Comparison of ENCODE assay signal across 15 cellular contexts in the genomic region with DNA sequence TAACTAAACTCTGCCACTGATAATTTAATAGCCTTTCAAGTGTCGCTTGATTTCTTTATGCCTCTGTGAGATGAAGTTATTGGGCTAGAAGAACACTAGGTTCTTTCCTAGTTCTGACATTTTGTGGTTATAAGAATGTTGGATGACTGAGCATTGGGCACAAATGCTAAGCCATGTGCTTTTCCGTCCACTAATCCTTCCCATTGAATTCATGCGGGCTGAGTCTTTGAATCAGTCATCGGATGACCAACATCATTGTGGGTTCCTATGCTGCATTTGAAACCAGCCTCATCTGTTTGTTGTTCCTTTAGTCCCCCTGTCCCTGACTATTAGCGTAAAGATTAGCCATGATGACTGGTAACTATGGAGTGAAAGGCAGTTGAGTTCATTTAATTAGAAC.
A peak's percentile ranks its signal among the peaks of the same experiment; 100 is the strongest.
DNase-seq lines count a peak whose midpoint lies in the region; ATAC-seq, FAIRE-seq and TF ChIP-seq lines count a peak whose summit lies in the region.
"Had no signal": no experiment of that assay in that cellular context is flagged by ENCODE, and none has a peak within 500 bp of the region (broad histone marks: within the 10 kb centered on the region; RNA-seq: fewer than 3 reads in every experiment).

No MANE protein-coding gene starts in this region.

- intact Hi-C loops in tibial artery (cut with DNase I; ENCODE audit: low total_unique reads), result no loop called here

- no peak overlapping the region for H3K4me3 ChIP-seq in adipocyte (ENCODE audit: low read length)
- no peak overlapping the region for H3K4me3 ChIP-seq in tibial artery

- no peaks in the 10 kb centered on the region for H3K27me3 ChIP-seq in adipocyte (replicated peaks; ENCODE audit: control insufficient read depth, insufficient read depth, low read length)
- no peaks in the 10 kb centered on the region for H3K27me3 ChIP-seq in tibial artery

- H3K27ac ChIP-seq in tibial artery, result no peak overlapping the region
- H3K27ac ChIP-seq: parathyroid adenoma had no signal

- H3K36me3 ChIP-seq in adipocyte (ENCODE audit: control insufficient read depth, insufficient read depth, low read length, severe bottlenecking), result no peaks in the 10 kb centered on the region
- H3K36me3 ChIP-seq in tibial artery, result no peaks in the 10 kb centered on the region

- no peak for DNase-seq in H54 (ENCODE audit: insufficient read length, low spot score)
- DNase-seq in adipocyte (ENCODE audit: low read depth), result peak; percentile 70
- peak; percentile 59 for DNase-seq in glomerular visceral epithelial cell (ENCODE audit: extremely low spot score)
- DNase-seq in NCI-H510A (lab: John Stamatoyannopoulos, UW), result no peak
- no peak for DNase-seq in tibial artery
- DNase-seq: activated naive CD4-positive, alpha-beta T cell treated with anti-CD3 and anti-CD28 coated beads, Interleukin-2, amount 10 ng/mL, durations not matched to agents 7 days and 5 days; CD8-positive, alpha-beta memory T cell; NCI-H2107; RPMI8226; stimulated activated naive CD8-positive, alpha-beta T cell treated with anti-CD3 and anti-CD28 coated beads, Interleukin-15, amount 100 ng/mL, for 72 hours; T-cell had no signal

- TF ChIP-seq POLR2A in H54 (IDR thresholded peaks at IDR 0.05; ENCODE audit: low read depth, low read length), result no peak

- H3K4me1 ChIP-seq in adipocyte (ENCODE audit: control insufficient read depth, insufficient read depth, low read length) (no peaks in the 10 kb centered on the region), tibial artery (no peaks in the 10 kb centered on the region)
- H3K4me1 ChIP-seq: parathyroid adenoma had no signal

- FAIRE-seq in H54 (lab: Jason Lieb, UNC), result peak; percentile 74
- FAIRE-seq: G401.6 had no signal

- H3K9ac ChIP-seq in adipocyte (ENCODE audit: low read length), result no peak overlapping the region
- H3K9ac ChIP-seq: parathyroid adenoma had no signal

- ATAC-seq in HG03280 (IDR thresholded peaks at IDR 0.05; ENCODE audit: unreplicated experiment) (no peak), GM18861 (IDR thresholded peaks at IDR 0.05; ENCODE audit: unreplicated experiment) (no peak)
- ATAC-seq: stimulated activated naive CD8-positive, alpha-beta T cell treated with anti-CD3 and anti-CD28 coated beads, Interleukin-15, amount 100 ng/mL, for 72 hours; T-cell had no signal

- H3K9me3 ChIP-seq in adipocyte (ENCODE audit: control insufficient read depth, low read length) (no peaks in the 10 kb centered on the region), tibial artery (no peaks in the 10 kb centered on the region)

- TF ChIP-seq CTCF in tibial artery (IDR thresholded peaks at IDR 0.05), result no peak

Comparison
In these comparisons a context has a peak if more than half of its experiments do, and no peak if none do; other contexts are left out.
1. DNase-seq: peak in adipocyte (single experiment) and glomerular visceral epithelial cell (single experiment); none in H54 (single experiment), NCI-H510A (single experiment) and tibial artery (0 of 2).